In genomic region chr4:13543091-13543581, GRCh38 we compare ENCODE assay signal across 12 cellular contexts. TPM values are rescaled to one million over a fixed set of nuclear protein-coding genes. Genes with fewer than 3 reads are reported as not detected.
DNase-seq lines count a peak whose midpoint lies in the region; ATAC-seq and TF ChIP-seq lines count a peak whose summit lies in the region.
"Had no signal": no experiment of that assay in that cellular context is flagged by ENCODE, and none has a peak within 500 bp of the region (broad histone marks: within the 10 kb centered on the region; RNA-seq: fewer than 3 reads in every experiment).

No MANE protein-coding gene starts in this region.

- H3K27me3 Mint-ChIP-seq in activated naive CD4-positive, alpha-beta T cell treated with anti-CD3 and anti-CD28 coated beads, Interleukin-2, amount 50 U/mL, for 24 hours: peaks cover 53% of the 10 kb centered on the region
- H3K27me3 Mint-ChIP-seq in activated naive CD8-positive, alpha-beta T cell treated with anti-CD3 and anti-CD28 coated beads, Interleukin-2, amount 50 U/mL, for 24 hours: peaks cover 71% of the 10 kb centered on the region
- H3K27me3 Mint-ChIP-seq in type B pancreatic cell: peaks cover 81% of the 10 kb centered on the region

- peak overlapping the region; percentile 90 for H3K9ac ChIP-seq in muscle layer of colon (ENCODE audit: low read length)

- no peaks in the 10 kb centered on the region for H3K9me3 ChIP-seq in muscle layer of colon (ENCODE audit: low read length)
- H3K9me3 ChIP-seq: prostate gland, uterus had no signal

- peaks cover 14% of the 10 kb centered on the region for H3K9me3 Mint-ChIP-seq in activated naive CD4-positive, alpha-beta T cell treated with anti-CD3 and anti-CD28 coated beads, Interleukin-2, amount 50 U/mL, for 24 hours
- H3K9me3 Mint-ChIP-seq in activated naive CD8-positive, alpha-beta T cell treated with anti-CD3 and anti-CD28 coated beads, Interleukin-2, amount 50 U/mL, for 24 hours: peaks cover 12% of the 10 kb centered on the region
- no peaks in the 10 kb centered on the region for H3K9me3 Mint-ChIP-seq in type B pancreatic cell

- peaks cover 2% of the 10 kb centered on the region for H3K36me3 Mint-ChIP-seq in activated naive CD4-positive, alpha-beta T cell treated with anti-CD3 and anti-CD28 coated beads, Interleukin-2, amount 50 U/mL, for 24 hours
- peaks cover 14% of the 10 kb centered on the region for H3K36me3 Mint-ChIP-seq in activated naive CD8-positive, alpha-beta T cell treated with anti-CD3 and anti-CD28 coated beads, Interleukin-2, amount 50 U/mL, for 24 hours (ENCODE audit: low read depth)
- no peaks in the 10 kb centered on the region for H3K36me3 Mint-ChIP-seq in type B pancreatic cell

- no peak overlapping the region for H3K27ac Mint-ChIP-seq in activated naive CD4-positive, alpha-beta T cell treated with anti-CD3 and anti-CD28 coated beads, Interleukin-2, amount 50 U/mL, for 24 hours
- H3K27ac Mint-ChIP-seq in activated naive CD8-positive, alpha-beta T cell treated with anti-CD3 and anti-CD28 coated beads, Interleukin-2, amount 50 U/mL, for 24 hours: no peak overlapping the region
- H3K27ac Mint-ChIP-seq in type B pancreatic cell: no peak overlapping the region

- no peaks in the 10 kb centered on the region for H3K36me3 ChIP-seq in muscle layer of colon (ENCODE audit: insufficient read depth, low read length)
- H3K36me3 ChIP-seq: prostate gland, uterus had no signal

- ATAC-seq in activated naive CD8-positive, alpha-beta T cell treated with anti-CD3 and anti-CD28 coated beads, Interleukin-2, amount 50 U/mL, for 24 hours: no peak
- ATAC-seq in GM18867 (IDR thresholded peaks at IDR 0.05; ENCODE audit: unreplicated experiment) (no peak), HG03135 (IDR thresholded peaks at IDR 0.05; ENCODE audit: unreplicated experiment) (no peak)

- peak overlapping the region; percentile 92 to 94 for H3K4me3 ChIP-seq in muscle layer of colon (ENCODE audit: low read depth in 1 of 2, low read length in 2 of 2)

- peaks cover 33% of the 10 kb centered on the region for H3K4me1 ChIP-seq in muscle layer of colon (ENCODE audit: insufficient read depth, low read length)
- H3K4me1 ChIP-seq: prostate gland had no signal

- no peak for TF ChIP-seq CTCF in type B pancreatic cell (conservative IDR thresholded peaks at IDR 0.05)

- H3K4me3 Mint-ChIP-seq in activated naive CD4-positive, alpha-beta T cell treated with anti-CD3 and anti-CD28 coated beads, Interleukin-2, amount 50 U/mL, for 24 hours: peak overlapping the region; percentile 67
- peak overlapping the region; percentile 50 for H3K4me3 Mint-ChIP-seq in activated naive CD8-positive, alpha-beta T cell treated with anti-CD3 and anti-CD28 coated beads, Interleukin-2, amount 50 U/mL, for 24 hours
- peak overlapping the region; percentile 86 for H3K4me3 Mint-ChIP-seq in type B pancreatic cell

- peak overlapping the region; percentile 95 for H3K27ac ChIP-seq in muscle layer of colon (ENCODE audit: low read depth, low read length)
- H3K27ac ChIP-seq: C4-2B, prostate gland, uterus had no signal

- DNase-seq in activated naive CD4-positive, alpha-beta T cell treated with anti-CD3 and anti-CD28 coated beads, Interleukin-2, amount 50 U/mL, for 16 hours: no peak
- DNase-seq in activated naive CD8-positive, alpha-beta T cell treated with anti-CD3 and anti-CD28 coated beads, Interleukin-2, amount 50 U/mL, for 24 hours: peak; percentile 2
- DNase-seq in type B pancreatic cell (ENCODE audit: extremely low spot score, unreplicated experiment): peak; percentile 61
- DNase-seq in T1000 (lab: John Stamatoyannopoulos, UW): no peak
- DNase-seq: NCI-H1930, uterus had no signal

- peaks cover 0 to 19% of the 10 kb centered on the region in 2 donors for H3K27me3 ChIP-seq in muscle layer of colon (ENCODE audit: control insufficient read depth in 1 of 2, insufficient read depth in 2 of 2, low read length in 2 of 2)

- H3K4me1 Mint-ChIP-seq in activated naive CD4-positive, alpha-beta T cell treated with anti-CD3 and anti-CD28 coated beads, Interleukin-2, amount 50 U/mL, for 24 hours: peaks cover 46% of the 10 kb centered on the region
- H3K4me1 Mint-ChIP-seq in activated naive CD8-positive, alpha-beta T cell treated with anti-CD3 and anti-CD28 coated beads, Interleukin-2, amount 50 U/mL, for 24 hours: peaks cover 52% of the 10 kb centered on the region
- H3K4me1 Mint-ChIP-seq in type B pancreatic cell (ENCODE audit: unreplicated experiment): peaks cover 17% of the 10 kb centered on the region

RNA-seq across cellular contexts. Expression of gene NKX3-2, which starts 1.2 kb away (rescaled TPM):
- 0.79 and 6.0 TPM in 2 replicates for total RNA-seq in type B pancreatic cell (ENCODE audit: low replicate concordance)

RNA-seq across cellular contexts. Expression of gene RAB28, which starts 59.0 kb away (rescaled TPM):
- 16.4 and 20.8 TPM in 2 replicates for total RNA-seq in type B pancreatic cell (ENCODE audit: low replicate concordance)

Comparison
In these comparisons a context has a peak if more than half of its experiments do, and no peak if none do; other contexts are left out.
1. DNase-seq: peak in activated naive CD8-positive, alpha-beta T cell treated with anti-CD3 and anti-CD28 coated beads, Interleukin-2, amount 50 U/mL, for 24 hours (single experiment) and type B pancreatic cell (single experiment); none in activated naive CD4-positive, alpha-beta T cell treated with anti-CD3 and anti-CD28 coated beads, Interleukin-2, amount 50 U/mL, for 16 hours (single experiment) and T1000 (single experiment).
2. Peak in every context shown above with its lines, with median percentiles within 50 percentile points of each other: H3K4me3 Mint-ChIP-seq.